1 cellular context compared by ENCODE assay signal in genomic region chr16:30535777-30536190, GRCh38.
TF ChIP-seq lines count a peak whose summit lies in the region.

No MANE protein-coding gene starts in this region.

TF ChIP-seq in HepG2, 621 proteins besides CTCF, POLR2A, EP300 and RAD21 (continued from another document and continues in another):
- TF ChIP-seq AKNA (CRISPR knock-in tag; IDR thresholded peaks at IDR 0.05; ENCODE audit: borderline replicate concordance): no peak
- no peak for TF ChIP-seq ZNF501 (CRISPR knock-in tag; IDR thresholded peaks at IDR 0.05)
- no peak for TF ChIP-seq ZBTB46 (CRISPR knock-in tag; IDR thresholded peaks at IDR 0.05; ENCODE audit: borderline replicate concordance)
- no peak for TF ChIP-seq MLXIP (CRISPR knock-in tag; IDR thresholded peaks at IDR 0.05; ENCODE audit: borderline replicate concordance)
- TF ChIP-seq HOXA5 (CRISPR knock-in tag; IDR thresholded peaks at IDR 0.05): peak; percentile 50; the same call in 1 of the 2 replicates
- TF ChIP-seq ZNF335 (CRISPR knock-in tag; IDR thresholded peaks at IDR 0.05): no peak
- TF ChIP-seq HHEX (CRISPR knock-in tag; IDR thresholded peaks at IDR 0.05): no peak
- TF ChIP-seq ZNF766 (CRISPR knock-in tag; IDR thresholded peaks at IDR 0.05; ENCODE audit: borderline replicate concordance): peak; percentile 46; the same call in 1 of the 2 replicates
- no peak for TF ChIP-seq IKZF4 (CRISPR knock-in tag; IDR thresholded peaks at IDR 0.05; ENCODE audit: borderline replicate concordance, low read depth, not compliant biosample characterization)
- no peak for TF ChIP-seq CENPX (CRISPR knock-in tag; IDR thresholded peaks at IDR 0.05)
- TF ChIP-seq ZNF12 (CRISPR knock-in tag; IDR thresholded peaks at IDR 0.05): 0 out of 2 replicates have a peak, but pooled peaks have one; percentile 69
- no peak; the same call in 1 of the 2 replicates for TF ChIP-seq HIVEP1 (CRISPR knock-in tag; IDR thresholded peaks at IDR 0.05)
- TF ChIP-seq ZNF496 (CRISPR knock-in tag; IDR thresholded peaks at IDR 0.05; ENCODE audit: insufficient replicate concordance): no peak
- no peak for TF ChIP-seq MXD4 (CRISPR knock-in tag; IDR thresholded peaks at IDR 0.05)
- TF ChIP-seq ZNF503 (CRISPR knock-in tag; IDR thresholded peaks at IDR 0.05): no peak
- no peak for TF ChIP-seq CCAR2 (optimal IDR thresholded peaks at IDR 0.05; ENCODE audit: low read depth, low read length)
- 0 out of 2 replicates have a peak, but pooled peaks have one; percentile 20 for TF ChIP-seq SP4 (CRISPR knock-in tag; IDR thresholded peaks at IDR 0.05)
- TF ChIP-seq TAF15 (IDR thresholded peaks at IDR 0.05; ENCODE audit: low read depth, low read length, poor library complexity, severe bottlenecking): no peak
- TF ChIP-seq POLR2AphosphoS2 (IDR thresholded peaks at IDR 0.05; ENCODE audit: low read depth, low read length): no peak
- TF ChIP-seq TFDP2 (CRISPR knock-in tag; IDR thresholded peaks at IDR 0.05): peak; percentile 86
- no peak for TF ChIP-seq ZNF296 (CRISPR knock-in tag; conservative IDR thresholded peaks at IDR 0.05)
- peak; percentile 49; the same call in 1 of the 2 replicates for TF ChIP-seq BORCS8-MEF2B (CRISPR knock-in tag; IDR thresholded peaks at IDR 0.05)
- no peak for TF ChIP-seq ZNF547 (CRISPR knock-in tag; IDR thresholded peaks at IDR 0.05)
- TF ChIP-seq, protein P1, sequence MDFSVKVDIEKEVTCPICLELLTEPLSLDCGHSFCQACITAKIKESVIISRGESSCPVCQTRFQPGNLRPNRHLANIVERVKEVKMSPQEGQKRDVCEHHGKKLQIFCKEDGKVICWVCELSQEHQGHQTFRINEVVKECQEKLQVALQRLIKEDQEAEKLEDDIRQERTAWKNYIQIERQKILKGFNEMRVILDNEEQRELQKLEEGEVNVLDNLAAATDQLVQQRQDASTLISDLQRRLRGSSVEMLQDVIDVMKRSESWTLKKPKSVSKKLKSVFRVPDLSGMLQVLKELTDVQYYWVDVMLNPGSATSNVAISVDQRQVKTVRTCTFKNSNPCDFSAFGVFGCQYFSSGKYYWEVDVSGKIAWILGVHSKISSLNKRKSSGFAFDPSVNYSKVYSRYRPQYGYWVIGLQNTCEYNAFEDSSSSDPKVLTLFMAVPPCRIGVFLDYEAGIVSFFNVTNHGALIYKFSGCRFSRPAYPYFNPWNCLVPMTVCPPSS (IDR thresholded peaks at IDR 0.05): no peak
- no peak for TF ChIP-seq SETDB1 (CRISPR knock-in tag; IDR thresholded peaks at IDR 0.05; ENCODE audit: borderline replicate concordance)
- no peak for TF ChIP-seq ZNF670 (CRISPR knock-in tag; IDR thresholded peaks at IDR 0.05; ENCODE audit: borderline replicate concordance)
- no peak for TF ChIP-seq ZNF790 (CRISPR knock-in tag; IDR thresholded peaks at IDR 0.05; ENCODE audit: borderline replicate concordance)
- no peak for TF ChIP-seq TRIM24 (CRISPR knock-in tag; IDR thresholded peaks at IDR 0.05)
- TF ChIP-seq AHDC1 (CRISPR knock-in tag; IDR thresholded peaks at IDR 0.05; ENCODE audit: borderline replicate concordance): no peak
- TF ChIP-seq, protein P2, sequence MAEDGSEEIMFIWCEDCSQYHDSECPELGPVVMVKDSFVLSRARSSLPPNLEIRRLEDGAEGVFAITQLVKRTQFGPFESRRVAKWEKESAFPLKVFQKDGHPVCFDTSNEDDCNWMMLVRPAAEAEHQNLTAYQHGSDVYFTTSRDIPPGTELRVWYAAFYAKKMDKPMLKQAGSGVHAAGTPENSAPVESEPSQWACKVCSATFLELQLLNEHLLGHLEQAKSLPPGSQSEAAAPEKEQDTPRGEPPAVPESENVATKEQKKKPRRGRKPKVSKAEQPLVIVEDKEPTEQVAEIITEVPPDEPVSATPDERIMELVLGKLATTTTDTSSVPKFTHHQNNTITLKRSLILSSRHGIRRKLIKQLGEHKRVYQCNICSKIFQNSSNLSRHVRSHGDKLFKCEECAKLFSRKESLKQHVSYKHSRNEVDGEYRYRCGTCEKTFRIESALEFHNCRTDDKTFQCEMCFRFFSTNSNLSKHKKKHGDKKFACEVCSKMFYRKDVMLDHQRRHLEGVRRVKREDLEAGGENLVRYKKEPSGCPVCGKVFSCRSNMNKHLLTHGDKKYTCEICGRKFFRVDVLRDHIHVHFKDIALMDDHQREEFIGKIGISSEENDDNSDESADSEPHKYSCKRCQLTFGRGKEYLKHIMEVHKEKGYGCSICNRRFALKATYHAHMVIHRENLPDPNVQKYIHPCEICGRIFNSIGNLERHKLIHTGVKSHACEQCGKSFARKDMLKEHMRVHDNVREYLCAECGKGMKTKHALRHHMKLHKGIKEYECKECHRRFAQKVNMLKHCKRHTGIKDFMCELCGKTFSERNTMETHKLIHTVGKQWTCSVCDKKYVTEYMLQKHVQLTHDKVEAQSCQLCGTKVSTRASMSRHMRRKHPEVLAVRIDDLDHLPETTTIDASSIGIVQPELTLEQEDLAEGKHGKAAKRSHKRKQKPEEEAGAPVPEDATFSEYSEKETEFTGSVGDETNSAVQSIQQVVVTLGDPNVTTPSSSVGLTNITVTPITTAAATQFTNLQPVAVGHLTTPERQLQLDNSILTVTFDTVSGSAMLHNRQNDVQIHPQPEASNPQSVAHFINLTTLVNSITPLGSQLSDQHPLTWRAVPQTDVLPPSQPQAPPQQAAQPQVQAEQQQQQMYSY (CRISPR knock-in tag; IDR thresholded peaks at IDR 0.05): no peak
- TF ChIP-seq ZNF550 (CRISPR knock-in tag; IDR thresholded peaks at IDR 0.05; ENCODE audit: borderline replicate concordance): no peak
